10 cellular contexts compared by ENCODE assay signal in genomic region chr11:119338946-119339580, GRCh38. TPM values are rescaled to one million over a fixed set of nuclear protein-coding genes. Genes with fewer than 3 reads are reported as not detected.
DNase-seq lines count a peak whose midpoint lies in the region; ATAC-seq, FAIRE-seq and TF ChIP-seq lines count a peak whose summit lies in the region.
"Had no signal": no experiment of that assay in that cellular context is flagged by ENCODE, and none has a peak within 500 bp of the region (broad histone marks: within the 10 kb centered on the region; RNA-seq: fewer than 3 reads in every experiment).

No MANE protein-coding gene starts in this region.

- DNase-seq in EH (ENCODE audit: low read depth) (peak; percentile 22), iPS DF 6.9 (ENCODE audit: low read depth, low spot score) (no peak), posterior vena cava (ENCODE audit: low spot score) (no peak), GM12892 (ENCODE audit: insufficient read length) (no peak), adrenal gland (no peak)
- DNase-seq: NCI-H226 had no signal

- peaks cover 4% of the 10 kb centered on the region; the same call in 1 of the 2 replicates for H3K36me3 ChIP-seq in iPS DF 6.9 (ENCODE audit: control insufficient read depth, insufficient read depth, low read length)
- peaks cover 6 to 14% (median 9%) of the 10 kb centered on the region in 3 donors for H3K36me3 ChIP-seq in skeletal muscle tissue (ENCODE audit: control insufficient read depth in 3 of 3, insufficient read depth in 3 of 3, low read length in 3 of 3)
- peaks cover 0 to 11% of the 10 kb centered on the region in 2 donors for H3K36me3 ChIP-seq in adrenal gland (replicated peaks in 1 of 2)

- H3K4me1 ChIP-seq in iPS DF 6.9 (ENCODE audit: control insufficient read depth, insufficient read depth, low read length) (peaks cover 18% of the 10 kb centered on the region), skeletal muscle tissue (ENCODE audit: control insufficient read depth in 3 of 3, insufficient read depth in 3 of 3, low read length in 3 of 3) (peaks cover 59 to 67% (median 62%) of the 10 kb centered on the region in 3 donors), adrenal gland (replicated peaks in 1 of 2) (peaks cover 23 to 50% of the 10 kb centered on the region in 2 donors)

- ATAC-seq in activated T-helper 17 cell treated with anti-CD3 and anti-CD28 coated beads, Interleukin-2, amount 50 U/mL, for 72 hours (replicated peaks) = no peak
- no peak for ATAC-seq in GM21723 (IDR thresholded peaks at IDR 0.05; ENCODE audit: unreplicated experiment)

- FAIRE-seq in GM12892 (lab: Jason Lieb, UNC) = no peak

- peaks cover 6% of the 10 kb centered on the region for H3K36me3 Mint-ChIP-seq in activated T-helper 17 cell treated with anti-CD3 and anti-CD28 coated beads, Interleukin-2, amount 50 U/mL, for 72 hours (ENCODE audit: low read depth)

- peaks cover 26% of the 10 kb centered on the region for H3K27me3 Mint-ChIP-seq in activated T-helper 17 cell treated with anti-CD3 and anti-CD28 coated beads, Interleukin-2, amount 50 U/mL, for 72 hours

- H3K27me3 ChIP-seq in iPS DF 6.9 (ENCODE audit: control insufficient read depth, insufficient read depth, low read length) = peaks cover 16% of the 10 kb centered on the region
- H3K27me3 ChIP-seq in skeletal muscle tissue (ENCODE audit: control insufficient read depth in 3 of 3, insufficient read depth in 3 of 3, low read length in 3 of 3) = peaks cover 5 to 20% (median 18%) of the 10 kb centered on the region in 3 donors
- no peaks in the 10 kb centered on the region for H3K27me3 ChIP-seq in adrenal gland

- H3K27ac Mint-ChIP-seq in activated T-helper 17 cell treated with anti-CD3 and anti-CD28 coated beads, Interleukin-2, amount 50 U/mL, for 72 hours = no peak overlapping the region

- peak overlapping the region; percentile 57 to 79 (median 74) for H3K9ac ChIP-seq in skeletal muscle tissue (ENCODE audit: low read depth in 1 of 3, low read length in 3 of 3)

- H3K4me1 Mint-ChIP-seq in activated T-helper 17 cell treated with anti-CD3 and anti-CD28 coated beads, Interleukin-2, amount 50 U/mL, for 72 hours = peaks cover 12% of the 10 kb centered on the region

- H3K4me3 Mint-ChIP-seq in activated T-helper 17 cell treated with anti-CD3 and anti-CD28 coated beads, Interleukin-2, amount 50 U/mL, for 72 hours = peak overlapping the region; percentile 41

- H3K9me3 ChIP-seq in iPS DF 6.9 (ENCODE audit: control insufficient read depth, insufficient read depth, low read length) (no peaks in the 10 kb centered on the region), skeletal muscle tissue (ENCODE audit: control insufficient read depth in 3 of 3, low read length in 3 of 3) (no peaks in the 10 kb centered on the region), adrenal gland (replicated peaks in 1 of 3) (no peaks in the 10 kb centered on the region)

- intact Hi-C loops in posterior vena cava (cut with DNase I) (no loop called here), adrenal gland (cut with DNase I) (loop anchor here in 1 of 2 donors (10.0 kb wide), 2 partner anchors 64 to 134 kb away; partner anchors contain the start of gene CBL)

- H3K27ac ChIP-seq in iPS DF 6.9 (ENCODE audit: low read length) = no peak overlapping the region
- H3K27ac ChIP-seq in skeletal muscle tissue (ENCODE audit: low read depth, low read length) = peak overlapping the region; percentile 7
- H3K27ac ChIP-seq in adrenal gland = no peak overlapping the region
- H3K27ac ChIP-seq: epithelial cell of prostate had no signal

- no peak for TF ChIP-seq CTCF in adrenal gland (IDR thresholded peaks at IDR 0.05)

- no peaks in the 10 kb centered on the region for H3K9me3 Mint-ChIP-seq in activated T-helper 17 cell treated with anti-CD3 and anti-CD28 coated beads, Interleukin-2, amount 50 U/mL, for 72 hours

- H3K4me3 ChIP-seq in iPS DF 6.9 (ENCODE audit: low read length) = peak overlapping the region; percentile 41; the same call in 1 of the 2 replicates
- peak overlapping the region; percentile 59 to 68 (median 63) for H3K4me3 ChIP-seq in skeletal muscle tissue (ENCODE audit: low read length in 3 of 3)
- H3K4me3 ChIP-seq in adrenal gland = peak overlapping the region in 1 of 4 donors; percentile 72

- TF ChIP-seq POLR2A in GM12892 (IDR thresholded peaks at IDR 0.05; ENCODE audit: low read depth, low read length) (no peak), adrenal gland (IDR thresholded peaks at IDR 0.05) (no peak)

- WGBS in iPS DF 6.9 (ENCODE audit: insufficient coverage, insufficient read length) = no CpG with 5 or more reads among the region's 10 CpGs
- WGBS in adrenal gland, 4 donors = 44 to 63% (median 54%) methylated on average over 4 to 10 of the region's 10 CpGs

RNA-seq across cellular contexts. Expression of gene C1QTNF5, which starts 1.6 kb away (rescaled TPM):
- not detected for total RNA-seq in activated T-helper 17 cell treated with anti-CD3 and anti-CD28 coated beads, Interleukin-2, amount 50 U/mL, for 72 hours
- total RNA-seq in skeletal muscle tissue (17.2 TPM), posterior vena cava (10 to 100 TPM; 57.7 to 63.0 TPM), adrenal gland (10 to 100 TPM; 10.3 to 46.9 (median 23.0) TPM)
- not detected for polyA plus RNA-seq in GM12892 (2012; ENCODE audit: missing spikeins)
- polyA plus RNA-seq in adrenal gland = 10 to 100 TPM in 2 of 3 donors, 1 to 10 TPM in 1; 1.8 to 25.9 (median 20.3) TPM

RNA-seq across cellular contexts. Expression of gene RNF26, which starts 4.7 kb away (rescaled TPM):
- total RNA-seq in activated T-helper 17 cell treated with anti-CD3 and anti-CD28 coated beads, Interleukin-2, amount 50 U/mL, for 72 hours = 10 to 100 TPM; 23.7 to 32.6 TPM
- total RNA-seq in skeletal muscle tissue (2.1 TPM), posterior vena cava (10 to 100 TPM; 22.1 to 23.3 TPM), adrenal gland (10 to 100 TPM in 7 of 8 donors, 1 to 10 TPM in 1; 8.9 to 28.0 (median 20.6) TPM)
- polyA plus RNA-seq in GM12892 (2012; ENCODE audit: missing spikeins) = 8.6 TPM
- 10 to 100 TPM in 2 of 3 donors, 1 to 10 TPM in 1; 9.6 to 13.0 (median 10.7) TPM for polyA plus RNA-seq in adrenal gland

RNA-seq across cellular contexts. Expression of gene MFRP, which starts 7.4 kb away (rescaled TPM):
- not detected for total RNA-seq in activated T-helper 17 cell treated with anti-CD3 and anti-CD28 coated beads, Interleukin-2, amount 50 U/mL, for 72 hours
- total RNA-seq in skeletal muscle tissue (not detected), posterior vena cava (not detected), adrenal gland (under 1 TPM in 1 of 8 donors, not detected in 7; under 0.01 TPM)
- not detected for polyA plus RNA-seq in GM12892 (2012; ENCODE audit: missing spikeins)
- polyA plus RNA-seq in adrenal gland = not detected

RNA-seq across cellular contexts. Expression of gene MCAM, which starts 22.1 kb away (rescaled TPM):
- total RNA-seq in activated T-helper 17 cell treated with anti-CD3 and anti-CD28 coated beads, Interleukin-2, amount 50 U/mL, for 72 hours = 10 to 100 TPM in 1 of 2 donors, 1 to 10 TPM in 1; 8.2 to 31.1 TPM
- total RNA-seq in skeletal muscle tissue = 120 TPM
- 100 to 1,000 TPM; 528 to 559 TPM for total RNA-seq in posterior vena cava
- 3.1 TPM for polyA plus RNA-seq in GM12892 (2012; ENCODE audit: missing spikeins)
- total RNA-seq in adrenal gland = 100 to 1,000 TPM in 1 of 8 donors, 10 to 100 TPM in 7; 15.3 to 143 (median 45.8) TPM
- polyA plus RNA-seq in adrenal gland = 10 to 100 TPM; 17.2 to 48.5 (median 30.5) TPM

RNA-seq across cellular contexts. Expression of gene USP2, which starts 42.4 kb away (rescaled TPM):
- 1 to 10 TPM in 1 of 2 donors, under 1 TPM in 1; 0.52 to 1.3 TPM for total RNA-seq in activated T-helper 17 cell treated with anti-CD3 and anti-CD28 coated beads, Interleukin-2, amount 50 U/mL, for 72 hours
- total RNA-seq in skeletal muscle tissue (8.9 TPM), posterior vena cava (10 to 100 TPM; 10.4 to 17.3 TPM), adrenal gland (10 to 100 TPM in 4 of 8 donors, 1 to 10 TPM in 4; 3.9 to 28.7 (median 13.0) TPM)
- 1.4 TPM for polyA plus RNA-seq in GM12892 (2012; ENCODE audit: missing spikeins)
- 10 to 100 TPM in 1 of 3 donors, 1 to 10 TPM in 2; 4.6 to 11.8 (median 9.1) TPM for polyA plus RNA-seq in adrenal gland

Comparison
In these comparisons a context has a peak if more than half of its experiments do, and no peak if none do; other contexts are left out.
1. RNA of gene C1QTNF5, which starts 1.6 kb away (total RNA-seq): 57.7 to 63.0 TPM in posterior vena cava, 10.3 to 46.9 TPM in adrenal gland and 17.2 TPM in skeletal muscle tissue (single experiment); not detected in activated T-helper 17 cell treated with anti-CD3 and anti-CD28 coated beads, Interleukin-2, amount 50 U/mL, for 72 hours; every median in the first group is over 10 times any median in the second.